ENCODE assay signal across 23 cellular contexts in genomic region chr5:82760856-82761255, GRCh38.
"Had no signal": no experiment of that assay in that cellular context is flagged by ENCODE, and none has a peak within 500 bp of the region (broad histone marks: within the 10 kb centered on the region; RNA-seq: fewer than 3 reads in every experiment).

No MANE protein-coding gene starts in this region.

- DNase-seq: colonic mucosa; cortex of kidney; dermis blood vessel endothelial cell; dorsolateral prefrontal cortex; effector CD4-positive, alpha-beta T cell; effector CD8-positive, alpha-beta T cell; effector memory CD4-positive, alpha-beta T cell; effector memory CD8-positive, alpha-beta T cell; endodermal cell; erythroblast; esophagus squamous epithelium; foreskin fibroblast; foreskin keratinocyte; foreskin melanocyte; gastrocnemius medialis; glutamatergic neuron; head of caudate nucleus; heart left ventricle; heart right ventricle had no signal

- H3K27ac Mint-ChIP-seq: dendritic cell treated with granulocyte-macrophage colony-stimulating factor and Interleukin-4, amounts not matched to agents 40 ng/mL and 50 ng/mL, for 4 days; effector memory CD8-positive, alpha-beta T cell; endodermal cell had no signal

- H3K4me1 Mint-ChIP-seq: endodermal cell had no signal

- H3K4me3 Mint-ChIP-seq: dendritic cell treated with granulocyte-macrophage colony-stimulating factor and Interleukin-4, amounts not matched to agents 40 ng/mL and 50 ng/mL, for 4 days; effector memory CD8-positive, alpha-beta T cell; endodermal cell had no signal

- H3K27me3 Mint-ChIP-seq: dendritic cell treated with granulocyte-macrophage colony-stimulating factor and Interleukin-4, amounts not matched to agents 40 ng/mL and 50 ng/mL, for 4 days; effector memory CD8-positive, alpha-beta T cell had no signal

- H3K9me3 Mint-ChIP-seq: dendritic cell treated with granulocyte-macrophage colony-stimulating factor and Interleukin-4, amounts not matched to agents 40 ng/mL and 50 ng/mL, for 4 days; effector memory CD8-positive, alpha-beta T cell had no signal

- H3K27me3 ChIP-seq: colonic mucosa, dorsolateral prefrontal cortex, esophagus muscularis mucosa, esophagus squamous epithelium, foreskin keratinocyte, gastrocnemius medialis, gastroesophageal sphincter, heart left ventricle, heart right ventricle had no signal

- H3K36me3 ChIP-seq: colonic mucosa, esophagus muscularis mucosa, esophagus squamous epithelium, gastrocnemius medialis, gastroesophageal sphincter, heart left ventricle, heart right ventricle had no signal

- H3K4me3 ChIP-seq: colonic mucosa, coronary artery, dorsolateral prefrontal cortex, esophagus muscularis mucosa, esophagus squamous epithelium, gastrocnemius medialis, gastroesophageal sphincter, heart left ventricle, heart right ventricle had no signal
